Comparison of ENCODE assay signal across 24 cellular contexts in genomic region chr6:51090343-51090742, GRCh38.
"Had no signal": no experiment of that assay in that cellular context is flagged by ENCODE, and none has a peak within 500 bp of the region (broad histone marks: within the 10 kb centered on the region; RNA-seq: fewer than 3 reads in every experiment).

No MANE protein-coding gene starts in this region.

- DNase-seq: naive thymus-derived CD8-positive, alpha-beta T cell; occipital lobe; ovary; posterior cingulate gyrus; psoas muscle; right cardiac atrium; right lobe of liver; sigmoid colon; small intestine; stimulated activated CD4-positive, alpha-beta T cell treated with anti-CD3 and anti-CD28 coated beads, Interleukin-15, amount 100 ng/mL, for 24 hours; stimulated activated CD4-positive, alpha-beta T cell treated with anti-CD3 and anti-CD28 coated beads, Interleukin-2, amount 100 ng/mL, for 24 hours; stimulated activated CD4-positive, alpha-beta T cell treated with anti-CD3 and anti-CD28 coated beads, Interleukin-2, amount 100 ng/mL, for 48 hours; stimulated activated CD4-positive, alpha-beta T cell treated with anti-CD3 and anti-CD28 coated beads, Interleukin-4, amount 100 ng/mL, for 24 hours; stimulated activated naive B cell treated with anti-CD40 and anti-IgM and Interleukin-4, amounts not matched to agents 10 μg/mL and 1 μg/mL and 100 μg/mL, for 72 hours; stimulated activated naive CD4-positive, alpha-beta T cell treated with Interleukin-2 at 50 U/mL for 16 hours; stomach; thyroid gland; trophoblast cell; upper lobe of left lung had no signal

- H3K27ac Mint-ChIP-seq: naive thymus-derived CD8-positive, alpha-beta T cell; natural killer cell treated with Interleukin-12 subunit alpha and Interleukin-12 subunit beta and Interleukin-15 and Interleukin-18, amount 100 ng/mL, for 72 hours; neural progenitor cell; progenitor cell of endocrine pancreas; stimulated activated effector memory CD8-positive, alpha-beta T cell treated with anti-CD3 and anti-CD28 coated beads, Interleukin-12 subunit alpha, Interleukin-12 subunit beta, amount 100 ng/mL, for 72 hours; stimulated activated naive B cell treated with anti-CD40 and anti-IgM and Interleukin-4, amounts not matched to agents 10 μg/mL and 1 μg/mL and 100 μg/mL, for 72 hours; stimulated activated naive CD8-positive, alpha-beta T cell treated with anti-CD3 and anti-CD28 coated beads, Interleukin-15, Interleukin-2, amounts not matched to agents 100 ng/mL and 50 ng/mL, for 24 hours had no signal

- H3K4me1 Mint-ChIP-seq: naive thymus-derived CD8-positive, alpha-beta T cell; neural progenitor cell; stimulated activated effector memory CD8-positive, alpha-beta T cell treated with anti-CD3 and anti-CD28 coated beads, Interleukin-12 subunit alpha, Interleukin-12 subunit beta, amount 100 ng/mL, for 72 hours; stimulated activated naive B cell treated with anti-CD40 and anti-IgM and Interleukin-4, amounts not matched to agents 10 μg/mL and 1 μg/mL and 100 μg/mL, for 72 hours had no signal

- H3K4me3 Mint-ChIP-seq: naive thymus-derived CD8-positive, alpha-beta T cell; natural killer cell treated with Interleukin-12 subunit alpha and Interleukin-12 subunit beta and Interleukin-15 and Interleukin-18, amount 100 ng/mL, for 72 hours; neural progenitor cell; stimulated activated effector memory CD8-positive, alpha-beta T cell treated with anti-CD3 and anti-CD28 coated beads, Interleukin-12 subunit alpha, Interleukin-12 subunit beta, amount 100 ng/mL, for 72 hours; stimulated activated naive B cell treated with anti-CD40 and anti-IgM and Interleukin-4, amounts not matched to agents 10 μg/mL and 1 μg/mL and 100 μg/mL, for 72 hours; stimulated activated naive CD8-positive, alpha-beta T cell treated with anti-CD3 and anti-CD28 coated beads, Interleukin-15, Interleukin-2, amounts not matched to agents 100 ng/mL and 50 ng/mL, for 24 hours had no signal

- H3K27me3 Mint-ChIP-seq: naive thymus-derived CD8-positive, alpha-beta T cell; natural killer cell treated with Interleukin-12 subunit alpha and Interleukin-12 subunit beta and Interleukin-15 and Interleukin-18, amount 100 ng/mL, for 72 hours; progenitor cell of endocrine pancreas; stimulated activated naive B cell treated with anti-CD40 and anti-IgM and Interleukin-4, amounts not matched to agents 10 μg/mL and 1 μg/mL and 100 μg/mL, for 72 hours; stimulated activated naive CD8-positive, alpha-beta T cell treated with anti-CD3 and anti-CD28 coated beads, Interleukin-15, Interleukin-2, amounts not matched to agents 100 ng/mL and 50 ng/mL, for 24 hours had no signal

- H3K36me3 Mint-ChIP-seq: naive thymus-derived CD8-positive, alpha-beta T cell; natural killer cell treated with Interleukin-12 subunit alpha and Interleukin-12 subunit beta and Interleukin-15 and Interleukin-18, amount 100 ng/mL, for 72 hours; stimulated activated effector memory CD8-positive, alpha-beta T cell treated with anti-CD3 and anti-CD28 coated beads, Interleukin-12 subunit alpha, Interleukin-12 subunit beta, amount 100 ng/mL, for 72 hours; stimulated activated naive B cell treated with anti-CD40 and anti-IgM and Interleukin-4, amounts not matched to agents 10 μg/mL and 1 μg/mL and 100 μg/mL, for 72 hours had no signal

- ATAC-seq: naive thymus-derived CD8-positive, alpha-beta T cell; natural killer cell treated with Interleukin-12 subunit alpha and Interleukin-12 subunit beta and Interleukin-15 and Interleukin-18, amount 100 ng/mL, for 72 hours; psoas muscle; right cardiac atrium; right lobe of liver; stimulated activated effector memory CD8-positive, alpha-beta T cell treated with anti-CD3 and anti-CD28 coated beads, Interleukin-12 subunit alpha, Interleukin-12 subunit beta, amount 100 ng/mL, for 72 hours; stimulated activated naive B cell treated with anti-CD40 and anti-IgM and Interleukin-4, amounts not matched to agents 10 μg/mL and 1 μg/mL and 100 μg/mL, for 72 hours had no signal
